In the genomic region with DNA sequence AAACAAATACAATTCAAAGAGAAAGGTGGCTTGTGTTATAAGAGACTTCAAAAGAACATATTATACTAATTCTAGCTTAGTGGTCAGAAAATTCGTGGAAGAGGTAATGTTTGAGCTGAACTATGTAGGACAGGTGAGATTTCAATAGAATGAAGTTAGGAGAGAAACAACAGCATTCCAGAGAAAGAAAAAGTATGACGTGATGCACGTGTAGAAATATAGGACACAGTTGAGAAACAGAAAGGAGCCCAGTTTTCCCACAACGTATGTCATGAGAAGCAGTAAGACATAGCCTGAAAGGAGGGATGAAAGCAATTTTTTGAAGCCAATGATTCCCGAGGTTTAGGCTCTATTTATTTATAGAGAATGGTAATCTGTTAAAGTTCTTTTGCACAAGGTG, we compare ENCODE assay signal across 25 cellular contexts. TPM values are rescaled to one million over a fixed set of nuclear protein-coding genes. Genes with fewer than 3 reads are reported as not detected.
"Had no signal": no experiment of that assay in that cellular context is flagged by ENCODE, and none has a peak within 500 bp of the region (broad histone marks: within the 10 kb centered on the region; RNA-seq: fewer than 3 reads in every experiment).

No MANE protein-coding gene starts in this region.

- H3K4me3 ChIP-seq: left ventricle myocardium inferior, lung, neural progenitor cell, psoas muscle, right atrium auricular region, skin epidermis, stomach, testis, thyroid gland, transverse colon, upper lobe of left lung, vagina had no signal

- H3K4me1 ChIP-seq: left ventricle myocardium inferior, neural progenitor cell, parathyroid adenoma, psoas muscle, right atrium auricular region, stomach, testis, thyroid gland, transverse colon, upper lobe of left lung, vagina had no signal

- H3K79me2 ChIP-seq: parathyroid adenoma had no signal

- H3K36me3 ChIP-seq: left ventricle myocardium inferior, neural progenitor cell, neutrophil, right atrium auricular region, stomach, thyroid gland, transverse colon, upper lobe of left lung, vagina had no signal

- H3K27me3 ChIP-seq: neural progenitor cell, neutrophil, right atrium auricular region, stomach, testis, thyroid gland, upper lobe of left lung, vagina had no signal

- DNase-seq: hypothalamus; immature natural killer cell; left ventricle myocardium inferior; naive thymus-derived CD8-positive, alpha-beta T cell; occipital lobe; psoas muscle; stimulated activated CD4-positive, alpha-beta T cell treated with anti-CD3 and anti-CD28 coated beads, Interleukin-12 subunit alpha, Interleukin-12 subunit beta, amount 100 ng/mL, for 4 hours; stimulated activated CD4-positive, alpha-beta T cell treated with anti-CD3 and anti-CD28 coated beads, Interleukin-15, amount 100 ng/mL, for 24 hours; stimulated activated CD4-positive, alpha-beta T cell treated with anti-CD3 and anti-CD28 coated beads, Interleukin-2, amount 100 ng/mL, for 24 hours; stimulated activated CD4-positive, alpha-beta T cell treated with anti-CD3 and anti-CD28 coated beads, Interleukin-4, amount 100 ng/mL, for 1 hour; stimulated activated naive B cell treated with anti-CD40 and anti-IgM and Interleukin-4, amounts not matched to agents 10 μg/mL and 1 μg/mL and 100 μg/mL, for 72 hours; stimulated activated naive CD8-positive, alpha-beta T cell treated with anti-CD3 and anti-CD28 coated beads, Interleukin-15, Interleukin-2, amounts not matched to agents 100 U/mL and 50 U/mL, for 24 hours; stomach; testis; thyroid gland; transverse colon; upper lobe of left lung had no signal

- H3K27ac ChIP-seq: left ventricle myocardium inferior, neural progenitor cell, neutrophil, parathyroid adenoma, psoas muscle, right atrium auricular region, skin epidermis, stomach, testis, thyroid gland, transverse colon, upper lobe of left lung, vagina had no signal

- H3K4me2 ChIP-seq: neural progenitor cell had no signal

- H3K9ac ChIP-seq: neural progenitor cell, parathyroid adenoma had no signal

- ATAC-seq: naive thymus-derived CD8-positive, alpha-beta T cell; psoas muscle; sciatic nerve; stimulated activated naive B cell treated with anti-CD40 and anti-IgM and Interleukin-4, amounts not matched to agents 10 μg/mL and 1 μg/mL and 100 μg/mL, for 72 hours; stimulated activated naive CD8-positive, alpha-beta T cell treated with anti-CD3 and anti-CD28 coated beads, Interleukin-15, Interleukin-2, amounts not matched to agents 100 U/mL and 50 U/mL, for 24 hours had no signal

- H2AFZ ChIP-seq: neural progenitor cell, parathyroid adenoma had no signal

- H3K9me3 ChIP-seq: neutrophil, psoas muscle, right atrium auricular region, stomach, testis, thyroid gland, transverse colon, upper lobe of left lung, vagina had no signal

RNA-seq across cellular contexts. Expression of gene P3H2, which starts 18.7 kb away (rescaled TPM):
- total RNA-seq: naive thymus-derived CD8-positive, alpha-beta T cell had no signal
- polyA plus RNA-seq: naive thymus-derived CD8-positive, alpha-beta T cell had no signal
